Comparison of ENCODE assay signal across 1 cellular context in the genomic region with DNA sequence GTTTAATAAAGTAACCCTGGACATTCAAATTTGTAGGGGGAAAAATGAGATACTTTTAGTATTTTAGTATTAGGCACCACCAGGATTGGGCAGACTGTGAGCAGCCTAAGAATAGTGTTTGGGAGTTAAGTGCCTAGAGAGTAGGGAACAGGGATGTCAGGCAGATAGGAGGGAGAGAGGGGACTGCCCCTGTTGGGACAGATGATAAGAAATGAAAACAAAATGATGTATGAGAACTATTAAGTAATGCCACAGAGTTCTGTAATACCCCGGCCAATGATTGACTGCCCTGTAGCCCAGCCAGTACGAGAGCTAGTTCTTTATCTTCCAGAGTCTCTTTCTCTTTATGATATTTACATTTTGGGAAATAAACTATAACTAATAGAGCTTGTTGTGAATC.
TF ChIP-seq lines count a peak whose summit lies in the region.

No MANE protein-coding gene starts in this region.

TF ChIP-seq in HepG2, 621 proteins besides CTCF, POLR2A, EP300 and RAD21 (continued from another document):
- TF ChIP-seq, protein P1, sequence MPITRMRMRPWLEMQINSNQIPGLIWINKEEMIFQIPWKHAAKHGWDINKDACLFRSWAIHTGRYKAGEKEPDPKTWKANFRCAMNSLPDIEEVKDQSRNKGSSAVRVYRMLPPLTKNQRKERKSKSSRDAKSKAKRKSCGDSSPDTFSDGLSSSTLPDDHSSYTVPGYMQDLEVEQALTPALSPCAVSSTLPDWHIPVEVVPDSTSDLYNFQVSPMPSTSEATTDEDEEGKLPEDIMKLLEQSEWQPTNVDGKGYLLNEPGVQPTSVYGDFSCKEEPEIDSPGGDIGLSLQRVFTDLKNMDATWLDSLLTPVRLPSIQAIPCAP (CRISPR knock-in tag; IDR thresholded peaks at IDR 0.05; ENCODE audit: low read depth): no peak
- no peak for TF ChIP-seq SMC3 (IDR thresholded peaks at IDR 0.05; ENCODE audit: low read length)
- TF ChIP-seq ZKSCAN5 (CRISPR knock-in tag; IDR thresholded peaks at IDR 0.05): no peak
- no peak for TF ChIP-seq FOXO1 (CRISPR knock-in tag; IDR thresholded peaks at IDR 0.05)
TF ChIP-seq in HepG2: peak in this region for 0.
